ENCODE assay signal across 8 cellular contexts in genomic region chr3:33438284-33438668, GRCh38. TPM values are rescaled to one million over a fixed set of nuclear protein-coding genes. Genes with fewer than 3 reads are reported as not detected.
DNase-seq lines count a peak whose midpoint lies in the region; ATAC-seq, FAIRE-seq and TF ChIP-seq lines count a peak whose summit lies in the region.

No MANE protein-coding gene starts in this region.

- H3K27me3 ChIP-seq in HUES48 (ENCODE audit: control insufficient read depth, insufficient read depth, low read length) (no peaks in the 10 kb centered on the region), adrenal gland (no peaks in the 10 kb centered on the region), suprapubic skin (no peaks in the 10 kb centered on the region)

- peaks cover 42% of the 10 kb centered on the region for H3K4me1 ChIP-seq in HUES48 (ENCODE audit: control insufficient read depth, insufficient read depth, low read length)
- peaks cover 20 to 52% of the 10 kb centered on the region in 2 donors for H3K4me1 ChIP-seq in adrenal gland (replicated peaks in 1 of 2)
- H3K4me1 ChIP-seq in kidney (ENCODE audit: control insufficient read depth in 1 of 2, insufficient read depth in 1 of 2, low read depth in 1 of 2, low read length in 2 of 2) = peaks cover 14 to 27% of the 10 kb centered on the region in 2 donors
- peaks cover 48% of the 10 kb centered on the region for H3K4me1 ChIP-seq in suprapubic skin

- TF ChIP-seq EP300 in suprapubic skin (IDR thresholded peaks at IDR 0.05) = no peak

- FAIRE-seq in kidney (lab: Jason Lieb, UNC) = no peak

- DNase-seq in AG20443 (ENCODE audit: low spot score) = peak; percentile 22
- DNase-seq in adrenal gland = peak in 1 of 7 donors; percentile 16
- no peak for DNase-seq in kidney
- no peak for DNase-seq in suprapubic skin (ENCODE audit: low spot score in 2 of 2)
- no peak for DNase-seq in stimulated activated naive CD4-positive, alpha-beta T cell treated with Interleukin-2 at 50 U/mL for 16 hours (lab: John Stamatoyannopoulos, UW)
- DNase-seq in activated effector memory CD4-positive, alpha-beta T cell treated with anti-CD3 and anti-CD28 coated beads, Interleukin-2, amount 50 U/mL, for 16 hours = no peak

- intact Hi-C loops in adrenal gland (cut with DNase I) (no loop called here), kidney (cut with DNase I) (no loop called here)

- H3K9me3 ChIP-seq in HUES48 (ENCODE audit: control insufficient read depth, insufficient read depth, low read length) = no peaks in the 10 kb centered on the region
- no peaks in the 10 kb centered on the region for H3K9me3 ChIP-seq in adrenal gland (replicated peaks in 1 of 3)
- H3K9me3 ChIP-seq in kidney (ENCODE audit: control insufficient read depth in 1 of 2, low read length in 2 of 2) = no peaks in the 10 kb centered on the region
- no peaks in the 10 kb centered on the region for H3K9me3 ChIP-seq in suprapubic skin

- H3K36me3 ChIP-seq in HUES48 (ENCODE audit: control insufficient read depth, insufficient read depth, low read length) = no peaks in the 10 kb centered on the region
- H3K36me3 ChIP-seq in adrenal gland (replicated peaks in 1 of 2) = no peaks in the 10 kb centered on the region
- no peaks in the 10 kb centered on the region for H3K36me3 ChIP-seq in kidney (ENCODE audit: control insufficient read depth in 1 of 2, insufficient read depth in 2 of 2, low read length in 2 of 2)
- no peaks in the 10 kb centered on the region for H3K36me3 ChIP-seq in suprapubic skin

- no peak for TF ChIP-seq POLR2A in adrenal gland (IDR thresholded peaks at IDR 0.05)
- TF ChIP-seq POLR2A in suprapubic skin (IDR thresholded peaks at IDR 0.05) = no peak

- ATAC-seq in HG03045 (IDR thresholded peaks at IDR 0.05; ENCODE audit: unreplicated experiment) = no peak

- peak overlapping the region; percentile 78 for H3K4me3 ChIP-seq in HUES48 (ENCODE audit: low read depth, low read length)
- peak overlapping the region in 1 of 4 donors; percentile 58 for H3K4me3 ChIP-seq in adrenal gland
- peak overlapping the region; percentile 72 to 76 for H3K4me3 ChIP-seq in kidney (ENCODE audit: low read length in 2 of 2)
- H3K4me3 ChIP-seq in suprapubic skin = peak overlapping the region; percentile 93

- TF ChIP-seq CTCF in adrenal gland (IDR thresholded peaks at IDR 0.05) (no peak), kidney (IDR thresholded peaks at IDR 0.05; ENCODE audit: borderline replicate concordance, extremely low read depth, insufficient read depth) (no peak), suprapubic skin (IDR thresholded peaks at IDR 0.05) (no peak)

- peak overlapping the region; percentile 46 for H3K27ac ChIP-seq in HUES48 (ENCODE audit: low read depth, low read length)
- peak overlapping the region; percentile 91 to 100 (median 96) for H3K27ac ChIP-seq in adrenal gland
- peak overlapping the region; percentile 29 to 41 for H3K27ac ChIP-seq in kidney (ENCODE audit: low read depth in 2 of 2, low read length in 2 of 2)
- H3K27ac ChIP-seq in suprapubic skin = peak overlapping the region; percentile 95

- H3K9ac ChIP-seq in HUES48 (ENCODE audit: low read depth, low read length) = peak overlapping the region; percentile 92; the same call in 1 of the 2 replicates
- peak overlapping the region in 1 of 2 donors; percentile 26 for H3K9ac ChIP-seq in kidney (ENCODE audit: low read length in 2 of 2)

- WGBS in adrenal gland, 4 donors = 10 to 19% (median 12%) methylated on average over 4 of the region's 4 CpGs
- 4% methylated on average over 4 of the region's 4 CpGs for WGBS in suprapubic skin

RNA-seq across cellular contexts. Expression of gene UBP1, which starts 1.9 kb away (rescaled TPM):
- total RNA-seq in adrenal gland = 10 to 100 TPM; 35.0 to 74.5 (median 50.5) TPM
- 10 to 100 TPM; 23.7 to 57.4 (median 29.0) TPM for polyA plus RNA-seq in adrenal gland
- total RNA-seq in kidney = 57.0 TPM
- 20.4 TPM for polyA plus RNA-seq in kidney (ENCODE audit: insufficient read depth, low read depth, low replicate concordance)
- total RNA-seq in suprapubic skin = 10 to 100 TPM; 39.7 to 70.4 (median 55.6) TPM

Comparison
In these comparisons a context has a peak if more than half of its experiments do, and no peak if none do; other contexts are left out.
1. H3K27ac ChIP-seq: peak in every context shown above with its lines; median percentile 96 in adrenal gland; 95 in suprapubic skin; 46 in HUES48; 35 in kidney.